In the genomic region with DNA sequence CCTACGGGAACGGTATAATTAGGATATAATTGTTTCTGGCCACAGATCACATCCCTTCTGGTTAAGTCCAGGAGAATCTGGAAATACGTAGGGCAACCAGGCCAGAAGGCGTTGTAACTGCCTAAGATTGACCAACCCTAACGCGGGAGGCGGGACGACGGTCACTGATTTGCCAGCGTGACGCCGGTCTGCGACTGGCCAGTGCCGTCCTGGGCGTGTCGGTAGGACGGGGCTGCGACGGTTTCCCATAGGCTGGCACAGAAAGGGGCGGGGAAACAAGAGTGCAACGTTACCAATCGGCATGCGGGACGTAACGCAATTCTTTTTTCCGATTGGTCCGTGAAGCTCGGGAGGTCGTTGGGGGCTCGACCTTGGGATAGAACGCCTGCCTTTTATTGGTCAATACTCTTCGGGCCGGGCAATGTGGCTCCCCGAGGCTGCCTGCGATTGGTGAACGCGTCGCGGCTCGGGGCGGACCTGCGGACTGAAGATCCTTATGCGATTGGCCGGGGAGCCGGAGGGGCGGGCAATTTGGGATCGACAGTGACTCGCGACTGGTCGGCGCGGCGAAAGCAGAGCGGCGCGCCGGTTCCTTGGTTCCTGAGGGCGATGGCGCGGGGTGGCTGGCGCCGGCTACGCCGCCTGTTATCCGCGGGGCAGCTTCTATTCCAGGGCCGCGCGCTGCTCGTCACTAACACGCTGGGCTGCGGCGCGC, we compare ENCODE assay signal across 8 cellular contexts. TPM values are rescaled to one million over a fixed set of nuclear protein-coding genes. Genes with fewer than 3 reads are reported as not detected.
DNase-seq lines count a peak whose midpoint lies in the region; ATAC-seq, FAIRE-seq and TF ChIP-seq lines count a peak whose summit lies in the region.

MPV17L2 (plus strand) TSS at position 546 of the 715 bp plus-strand sequence; CDS start at position 610, 64 bp downstream.

- peak; percentile 79 for TF ChIP-seq POLR2A in GM19099 (IDR thresholded peaks at IDR 0.05; ENCODE audit: extremely low read depth, insufficient read length, low read depth)

- H3K9me3 ChIP-seq in kidney (ENCODE audit: control insufficient read depth in 1 of 2, low read length in 2 of 2), result no peaks in the 10 kb centered on the region

- no peaks in the 10 kb centered on the region for H3K9me3 Mint-ChIP-seq in activated CD4-positive, alpha-beta T cell treated with anti-CD3 and anti-CD28 coated beads for 36 hours (ENCODE audit: low read depth)

- DNase-seq in AG20443 (ENCODE audit: low spot score) (peak; percentile 95), NCI-H510A treated with DMSO at 0.1 percent for 48 hours (lab: John Stamatoyannopoulos, UW) (peak; percentile 99), choroid plexus epithelial cell (ENCODE audit: low read depth) (peak; percentile 100), kidney (peak; percentile 100)
- peak; percentile 99 for DNase-seq in activated CD4-positive, alpha-beta T cell treated with anti-CD3 and anti-CD28 coated beads for 36 hours
- peak; percentile 99 for DNase-seq in stimulated activated CD4-positive, alpha-beta T cell treated with anti-CD3 and anti-CD28 coated beads, Interleukin-15, amount 100 ng/mL, for 24 hours

- intact Hi-C loops in activated CD4-positive, alpha-beta T cell treated with anti-CD3 and anti-CD28 coated beads for 36 hours (cut with DNase I, micrococcal nuclease), result loop anchor here (1.0 to 2.0 kb wide), 17 partner anchors 11 to 726 kb away; partner anchors contain the start of genes LSM4 (in 2 of the 2), RAB3A (in 2 of the 2), COPE (in 1 of the 2) and DDX49 (in 1 of the 2)
- intact Hi-C loops in kidney (cut with DNase I), result loop anchor here (10.0 kb wide), 1 partner anchor 62 kb away; a partner anchor contains a TSS

- peak within 1 kb of the TSS; percentile 77 to 91 for H3K9ac ChIP-seq in kidney (ENCODE audit: low read length in 2 of 2)

- peak; percentile 83 for ATAC-seq in HG03439 (IDR thresholded peaks at IDR 0.05; ENCODE audit: unreplicated experiment)
- peak; percentile 95 for ATAC-seq in activated CD4-positive, alpha-beta T cell treated with anti-CD3 and anti-CD28 coated beads for 36 hours

- peak within 1 kb of the TSS; percentile 91 for H3K27ac Mint-ChIP-seq in activated CD4-positive, alpha-beta T cell treated with anti-CD3 and anti-CD28 coated beads for 36 hours

- no peaks in the 10 kb centered on the region for H3K27me3 Mint-ChIP-seq in activated CD4-positive, alpha-beta T cell treated with anti-CD3 and anti-CD28 coated beads for 36 hours

- peaks cover 22% of the 10 kb centered on the region for H3K4me1 Mint-ChIP-seq in activated CD4-positive, alpha-beta T cell treated with anti-CD3 and anti-CD28 coated beads for 36 hours

- peak within 1 kb of the TSS; percentile 79 for H3K4me3 Mint-ChIP-seq in activated CD4-positive, alpha-beta T cell treated with anti-CD3 and anti-CD28 coated beads for 36 hours

- POLR2A ChIA-PET in activated CD4-positive, alpha-beta T cell treated with anti-CD3 and anti-CD28 coated beads for 36 hours (lab: Charles Lee), result interaction anchor here (0.6 to 1.1 kb wide), 5 partner anchors 9 to 136 kb away, joined by 3 to 8 read pairs (median 3); partner anchors contain the start of genes JUND and LSM4

- H3K36me3 ChIP-seq in kidney (ENCODE audit: control insufficient read depth in 1 of 2, insufficient read depth in 2 of 2, low read length in 2 of 2), result peaks cover 2 to 8% of the 10 kb centered on the region in 2 donors

- TF ChIP-seq CTCF in choroid plexus epithelial cell (conservative IDR thresholded peaks at IDR 0.05; ENCODE audit: low read depth, low read length), result no peak
- no peak for TF ChIP-seq CTCF in kidney (IDR thresholded peaks at IDR 0.05; ENCODE audit: borderline replicate concordance, extremely low read depth, insufficient read depth)

- CTCF ChIA-PET in activated CD4-positive, alpha-beta T cell treated with anti-CD3 and anti-CD28 coated beads for 36 hours (lab: Charles Lee), result interaction anchor here (0.6 to 2.5 kb wide), 25 partner anchors 8 to 858 kb away, joined by 3 to 13 read pairs (median 4); partner anchors contain the start of genes CCDC124, JUND, LSM4 and RAB3A

- H3K4me1 ChIP-seq in kidney (ENCODE audit: control insufficient read depth in 1 of 2, insufficient read depth in 1 of 2, low read depth in 1 of 2, low read length in 2 of 2), result peaks cover 9 to 11% of the 10 kb centered on the region in 2 donors

- peaks cover under 1% of the 10 kb centered on the region for H3K36me3 Mint-ChIP-seq in activated CD4-positive, alpha-beta T cell treated with anti-CD3 and anti-CD28 coated beads for 36 hours (ENCODE audit: low read depth)

- H3K27ac ChIP-seq in kidney (ENCODE audit: low read depth in 2 of 2, low read length in 2 of 2), result peak within 1 kb of the TSS; percentile 96 to 99

- H3K4me3 ChIP-seq in choroid plexus epithelial cell (ENCODE audit: low read depth, low read length), result peak within 1 kb of the TSS; percentile 90
- H3K4me3 ChIP-seq in kidney (ENCODE audit: low read length in 2 of 2), result peak within 1 kb of the TSS; percentile 79

- peak; percentile 99 for FAIRE-seq in kidney (lab: Jason Lieb, UNC)

RNA-seq across cellular contexts. Expression of gene MPV17L2, which starts in this region (rescaled TPM):
- total RNA-seq in activated CD4-positive, alpha-beta T cell treated with anti-CD3 and anti-CD28 coated beads for 36 hours, result 1 to 10 TPM; 5.7 to 6.2 TPM
- 11.5 TPM for total RNA-seq in kidney
- 31.1 TPM for polyA plus RNA-seq in kidney (ENCODE audit: insufficient read depth, low read depth, low replicate concordance)

Comparison
In these comparisons a context has a peak if more than half of its experiments do, and no peak if none do; other contexts are left out.
1. Peak in every context shown above with its lines: DNase-seq, ATAC-seq, H3K4me3 ChIP-seq and H3K27ac ChIP-seq.